ENCODE assay signal across 19 cellular contexts in the genomic region with DNA sequence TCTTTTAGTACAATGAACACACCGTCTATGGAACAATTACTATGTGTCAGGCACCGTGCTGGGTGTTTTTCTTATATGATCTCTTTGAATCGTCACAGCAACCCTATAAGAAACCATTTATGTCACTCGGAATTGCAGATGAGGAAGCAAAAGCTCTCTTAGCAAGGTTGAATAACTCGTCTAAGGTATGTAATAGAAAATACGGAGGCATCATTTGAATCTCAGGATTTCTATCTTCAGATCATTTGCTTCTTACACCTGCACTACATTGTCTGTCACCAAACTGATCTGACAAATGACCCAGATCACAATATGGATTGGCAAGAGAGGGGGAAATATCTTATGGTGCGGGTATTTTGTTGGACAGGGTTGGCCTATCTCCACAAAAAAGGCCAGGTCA.
"Had no signal": no experiment of that assay in that cellular context is flagged by ENCODE, and none has a peak within 500 bp of the region (broad histone marks: within the 10 kb centered on the region; RNA-seq: fewer than 3 reads in every experiment).

No MANE protein-coding gene starts in this region.

- H3K27ac ChIP-seq: dorsolateral prefrontal cortex, spleen, thoracic aorta, transverse colon had no signal

- H3K4me3 ChIP-seq: dorsolateral prefrontal cortex, heart left ventricle, mucosa of descending colon, spleen, thoracic aorta, transverse colon had no signal

- H3K9me3 ChIP-seq: heart left ventricle, mucosa of descending colon, spleen, thoracic aorta, transverse colon had no signal

- H3K36me3 ChIP-seq: heart left ventricle, spleen, thoracic aorta, transverse colon had no signal

- ATAC-seq: mucosa of descending colon; naive thymus-derived CD8-positive, alpha-beta T cell; sciatic nerve; stimulated activated naive B cell treated with anti-CD40 and anti-IgM and Interleukin-4, amounts not matched to agents 10 μg/mL and 1 μg/mL and 100 μg/mL, for 72 hours; stimulated activated naive CD8-positive, alpha-beta T cell treated with anti-CD3 and anti-CD28 coated beads, Interleukin-15, amount 100 ng/mL, for 72 hours had no signal

- DNase-seq: cortex of kidney; dorsolateral prefrontal cortex; effector CD8-positive, alpha-beta T cell; foreskin melanocyte; hippocampal formation; mammary epithelial cell; mucosa of descending colon; naive thymus-derived CD8-positive, alpha-beta T cell; posterior cingulate gyrus; spleen; stimulated activated CD4-positive, alpha-beta T cell treated with anti-CD3 and anti-CD28 coated beads, Interleukin-15, amount 100 ng/mL, for 24 hours; stimulated activated CD4-positive, alpha-beta T cell treated with anti-CD3 and anti-CD28 coated beads, Interleukin-1b, Interleukin-23, amount 100 ng/mL, for 48 hours; stimulated activated CD4-positive, alpha-beta T cell treated with anti-CD3 and anti-CD28 coated beads, Interleukin-4, amount 100 ng/mL, for 4 hours; stimulated activated naive B cell treated with anti-CD40 and anti-IgM and Interleukin-4, amounts not matched to agents 10 μg/mL and 1 μg/mL and 100 μg/mL, for 72 hours; stimulated activated naive CD8-positive, alpha-beta T cell treated with anti-CD3 and anti-CD28 coated beads, Interleukin-15, amount 100 ng/mL, for 72 hours; transverse colon had no signal
